In the genomic region with DNA sequence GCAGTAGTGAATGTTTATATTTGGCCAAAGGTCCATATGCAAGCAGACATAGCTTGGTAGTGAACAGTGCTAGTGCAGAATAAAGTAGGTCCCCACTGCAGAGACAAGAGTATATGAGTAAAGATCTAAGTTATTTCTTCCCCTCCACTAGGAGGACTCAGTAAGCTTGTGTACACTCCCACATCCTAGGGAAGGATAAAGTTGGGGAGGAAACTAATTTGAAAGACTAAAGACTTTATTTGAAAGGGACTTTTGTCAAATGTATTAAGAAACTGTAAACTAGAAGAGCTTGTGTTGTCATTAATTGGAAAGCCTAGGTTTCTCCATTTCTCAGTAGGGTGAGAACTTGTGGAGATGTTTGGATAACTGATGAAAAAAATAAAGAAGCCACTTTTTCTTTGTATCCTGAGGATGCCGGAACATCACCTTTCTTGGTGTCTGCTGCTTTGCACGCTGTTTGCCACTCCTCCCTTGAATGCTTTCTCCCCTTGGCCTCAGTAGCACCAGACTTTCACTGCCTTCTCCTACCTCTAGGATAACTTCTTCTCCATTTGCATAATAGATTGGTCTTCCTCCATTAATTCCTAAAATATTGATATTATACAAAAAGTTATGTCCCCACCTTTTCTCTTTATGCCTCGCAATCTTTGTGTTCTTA, we compare ENCODE assay signal across 20 cellular contexts.
"Had no signal": no experiment of that assay in that cellular context is flagged by ENCODE, and none has a peak within 500 bp of the region (broad histone marks: within the 10 kb centered on the region; RNA-seq: fewer than 3 reads in every experiment).

No MANE protein-coding gene starts in this region.

- H3K4me2 ChIP-seq: smooth muscle cell had no signal

- H3K4me3 ChIP-seq: ascending aorta, breast epithelium, lower lobe of right lung, right lobe of liver, smooth muscle cell had no signal

- H3K4me1 ChIP-seq: ascending aorta, breast epithelium, lower lobe of right lung, right lobe of liver had no signal

- H3K36me3 Mint-ChIP-seq: activated CD8-positive, alpha-beta memory T cell treated with anti-CD3 and anti-CD28 coated beads, Interleukin-2, amount 10 ng/mL, durations not matched to agents 7 days and 5 days; activated naive CD4-positive, alpha-beta T cell treated with anti-CD3 and anti-CD28 coated beads, Interleukin-2, amount 10 ng/mL, durations not matched to agents 7 days and 5 days; type B pancreatic cell had no signal

- H3K27ac Mint-ChIP-seq: activated CD8-positive, alpha-beta memory T cell treated with anti-CD3 and anti-CD28 coated beads, Interleukin-2, amount 10 ng/mL, durations not matched to agents 7 days and 5 days; activated naive CD4-positive, alpha-beta T cell treated with anti-CD3 and anti-CD28 coated beads, Interleukin-2, amount 10 ng/mL, durations not matched to agents 7 days and 5 days; activated T-helper 2 cell treated with anti-CD3 and anti-CD28 coated beads, Interferon-gamma antibody, Interleukin-2, Interleukin-4, amounts not matched to agents 10 μg/mL and 5 μg/mL and 100 μg/mL, durations not matched to agents 14 hours and 24 hours and 36 hours; dendritic cell treated with granulocyte-macrophage colony-stimulating factor and Interleukin-4, amounts not matched to agents 40 ng/mL and 50 ng/mL, for 4 days; stimulated activated naive CD8-positive, alpha-beta T cell treated with anti-CD3 and anti-CD28 coated beads, Interleukin-15, Interleukin-2, amounts not matched to agents 100 ng/mL and 50 ng/mL, for 24 hours; type B pancreatic cell had no signal

- ATAC-seq: activated CD8-positive, alpha-beta memory T cell treated with anti-CD3 and anti-CD28 coated beads, Interleukin-2, amount 10 ng/mL, durations not matched to agents 7 days and 5 days; left cardiac atrium; lower lobe of right lung; right lobe of liver had no signal

- H3K9me3 Mint-ChIP-seq: activated naive CD4-positive, alpha-beta T cell treated with anti-CD3 and anti-CD28 coated beads, Interleukin-2, amount 10 ng/mL, durations not matched to agents 7 days and 5 days; activated T-helper 2 cell treated with anti-CD3 and anti-CD28 coated beads, Interferon-gamma antibody, Interleukin-2, Interleukin-4, amounts not matched to agents 10 μg/mL and 5 μg/mL and 100 μg/mL, durations not matched to agents 14 hours and 24 hours and 36 hours; dendritic cell treated with granulocyte-macrophage colony-stimulating factor and Interleukin-4, amounts not matched to agents 40 ng/mL and 50 ng/mL, for 4 days; neural crest cell; stimulated activated naive CD8-positive, alpha-beta T cell treated with anti-CD3 and anti-CD28 coated beads, Interleukin-15, Interleukin-2, amounts not matched to agents 100 ng/mL and 50 ng/mL, for 24 hours; type B pancreatic cell had no signal

- DNase-seq: activated CD4-positive, alpha-beta T cell treated with anti-CD3 and anti-CD28 coated beads for 1 hour; activated CD4-positive, alpha-beta T cell treated with anti-CD3 and anti-CD28 coated beads, Interleukin-2, amount 50 U/mL, for 48 hours; activated CD8-positive, alpha-beta memory T cell treated with anti-CD3 and anti-CD28 coated beads, Interleukin-2, amount 10 ng/mL, durations not matched to agents 7 days and 5 days; activated naive CD4-positive, alpha-beta T cell treated with anti-CD3 and anti-CD28 coated beads, Interleukin-2, amount 10 ng/mL, durations not matched to agents 7 days and 5 days; activated T-cell treated with anti-CD3 and anti-CD28 coated beads, Interleukin-2, amount 50 U/mL, for 1 hour; effector memory CD4-positive, alpha-beta T cell; foreskin melanocyte; left cardiac atrium; lower lobe of right lung; midbrain; right lobe of liver; T1000 had no signal

- H3K27ac ChIP-seq: ascending aorta, breast epithelium, lower lobe of right lung, right lobe of liver had no signal

- H3K9me3 ChIP-seq: ascending aorta, breast epithelium, lower lobe of right lung, right lobe of liver had no signal

- H3K27me3 Mint-ChIP-seq: activated naive CD4-positive, alpha-beta T cell treated with anti-CD3 and anti-CD28 coated beads, Interleukin-2, amount 10 ng/mL, durations not matched to agents 7 days and 5 days; stimulated activated naive CD8-positive, alpha-beta T cell treated with anti-CD3 and anti-CD28 coated beads, Interleukin-15, Interleukin-2, amounts not matched to agents 100 ng/mL and 50 ng/mL, for 24 hours had no signal

- H3K27me3 ChIP-seq: ascending aorta, breast epithelium, right lobe of liver had no signal

- H3K4me1 Mint-ChIP-seq: activated CD8-positive, alpha-beta memory T cell treated with anti-CD3 and anti-CD28 coated beads, Interleukin-2, amount 10 ng/mL, durations not matched to agents 7 days and 5 days; activated naive CD4-positive, alpha-beta T cell treated with anti-CD3 and anti-CD28 coated beads, Interleukin-2, amount 10 ng/mL, durations not matched to agents 7 days and 5 days; neural crest cell had no signal

- H3K4me3 Mint-ChIP-seq: activated CD8-positive, alpha-beta memory T cell treated with anti-CD3 and anti-CD28 coated beads, Interleukin-2, amount 10 ng/mL, durations not matched to agents 7 days and 5 days; activated naive CD4-positive, alpha-beta T cell treated with anti-CD3 and anti-CD28 coated beads, Interleukin-2, amount 10 ng/mL, durations not matched to agents 7 days and 5 days; dendritic cell treated with granulocyte-macrophage colony-stimulating factor and Interleukin-4, amounts not matched to agents 40 ng/mL and 50 ng/mL, for 4 days; neural crest cell; stimulated activated naive CD8-positive, alpha-beta T cell treated with anti-CD3 and anti-CD28 coated beads, Interleukin-15, Interleukin-2, amounts not matched to agents 100 ng/mL and 50 ng/mL, for 24 hours; type B pancreatic cell had no signal

- H3K36me3 ChIP-seq: ascending aorta, breast epithelium, lower lobe of right lung, right lobe of liver had no signal
